Comparison of ENCODE assay signal across 19 cellular contexts in the genomic region with DNA sequence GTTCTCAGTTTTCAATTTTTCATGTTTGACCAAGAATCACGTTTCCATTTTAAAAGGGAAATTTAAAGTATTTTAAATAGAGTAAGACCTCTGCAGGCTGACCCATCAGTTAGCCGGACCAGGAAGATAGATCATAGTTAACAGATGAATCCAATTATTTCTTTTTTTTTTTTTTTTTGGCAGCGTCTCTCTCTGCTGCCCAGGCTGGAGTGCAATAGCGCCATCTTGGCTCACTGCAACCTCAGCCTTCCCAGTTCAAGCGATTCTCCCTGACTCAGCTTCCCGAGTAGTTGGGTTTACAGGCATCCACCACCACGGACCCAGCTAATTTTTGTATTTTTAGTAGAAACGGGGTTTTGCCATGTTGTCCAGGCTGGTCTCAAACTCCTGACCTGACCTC.
DNase-seq lines count a peak whose midpoint lies in the region; ATAC-seq and TF ChIP-seq lines count a peak whose summit lies in the region.
"Had no signal": no experiment of that assay in that cellular context is flagged by ENCODE, and none has a peak within 500 bp of the region (broad histone marks: within the 10 kb centered on the region; RNA-seq: fewer than 3 reads in every experiment).

No MANE protein-coding gene starts in this region.

- RAD21 ChIA-PET in HCT116 (lab: Charles Lee; ENCODE audit: low non-redundant PET in 1 of 2, low total read pairs in 2 of 2, uncharacterized antibody in 2 of 2, unreplicated experiment in 2 of 2): no interaction called here

- intact Hi-C loops in HCT116 (cut with micrococcal nuclease) (no loop called here), stomach (cut with DNase I; ENCODE audit: low total_unique reads) (no loop called here)

- H3K9me2 ChIP-seq in HCT116 (ENCODE audit: insufficient read depth): no peaks in the 10 kb centered on the region

- H3K4me3 ChIP-seq in BE2C (ENCODE audit: low read depth, low read length) (no peak overlapping the region), HCT116 (replicated peaks in 1 of 2; ENCODE audit: low read depth in 1 of 2, low read length in 2 of 2) (no peak overlapping the region), fibroblast of the aortic adventitia (ENCODE audit: low read depth, low read length) (no peak overlapping the region), stomach (no peak overlapping the region)
- H3K4me3 ChIP-seq: BLaER1, Peyer's patch, skin epidermis had no signal

- TF ChIP-seq RAD21 in HCT116 (IDR thresholded peaks at IDR 0.05; ENCODE audit: low read depth): peak; percentile 34

- no peak for TF ChIP-seq EP300 in stomach (IDR thresholded peaks at IDR 0.05)

- no peak for TF ChIP-seq POLR2A in HCT116 (IDR thresholded peaks at IDR 0.05; ENCODE audit: borderline replicate concordance, extremely low read depth, insufficient read depth, insufficient read length)
- TF ChIP-seq POLR2A in stomach (IDR thresholded peaks at IDR 0.05): no peak

- no TSS peak for BruUV-seq in HCT116 (replicated peaks; lab: Mats Ljungman, UMichigan)

- H4K20me1 ChIP-seq in HCT116 (ENCODE audit: insufficient read depth): no peaks in the 10 kb centered on the region
- H4K20me1 ChIP-seq: BLaER1 had no signal

- peak; percentile 31; the same call in 1 of the 2 replicates for TF ChIP-seq CTCF in BE2C (IDR thresholded peaks at IDR 0.05; ENCODE audit: low read depth, low read length)
- peak in 2 of 3 experiments; percentile 20 to 32; a peak in 1 of 6 replicates for TF ChIP-seq CTCF in HCT116 (IDR thresholded peaks at IDR 0.05 in 2 of 3, conservative IDR thresholded peaks at IDR 0.05 in 1 of 3; ENCODE audit: borderline replicate concordance in 1 of 3, insufficient read depth in 1 of 3, low read depth in 2 of 3, low read length in 2 of 3)
- TF ChIP-seq CTCF in fibroblast of the aortic adventitia (IDR thresholded peaks at IDR 0.05; ENCODE audit: insufficient read depth, low read length): peak; percentile 5
- no peak for TF ChIP-seq CTCF in stomach (IDR thresholded peaks at IDR 0.05)

- H3K4me1 ChIP-seq in BE2C (no peaks in the 10 kb centered on the region), HCT116 (ENCODE audit: control insufficient read depth in 1 of 2, insufficient read depth in 2 of 2, low read length in 2 of 2) (no peaks in the 10 kb centered on the region), stomach (no peaks in the 10 kb centered on the region)
- H3K4me1 ChIP-seq: BLaER1, Peyer's patch had no signal

- H3K27ac ChIP-seq in HCT116 (ENCODE audit: low read depth, low read length) (no peak overlapping the region), stomach (no peak overlapping the region)
- H3K27ac ChIP-seq: BLaER1, Peyer's patch, skin epidermis had no signal

- WGBS in stomach, 5 donors: 79 to 85% (median 80%) methylated on average over 8 of the region's 8 CpGs

- ATAC-seq in HCT116: peak; percentile 67
- ATAC-seq: T-cell had no signal

- H3K27me3 ChIP-seq in BE2C (no peaks in the 10 kb centered on the region; the same call in 1 of the 2 replicates), HCT116 (ENCODE audit: insufficient read depth, low read length) (peaks cover 18% of the 10 kb centered on the region), stomach (no peaks in the 10 kb centered on the region)
- H3K27me3 ChIP-seq: BLaER1, Peyer's patch had no signal

- H3K9ac ChIP-seq in HCT116 (ENCODE audit: low read length): no peak overlapping the region
- H3K9ac ChIP-seq: BLaER1 had no signal

- POLR2A ChIA-PET in HCT116 (lab: Charles Lee): no interaction called here

- H3K36me3 ChIP-seq in BE2C: no peaks in the 10 kb centered on the region
- no peaks in the 10 kb centered on the region for H3K36me3 ChIP-seq in HCT116 (ENCODE audit: control insufficient read depth in 1 of 2, insufficient read depth in 2 of 2, low read length in 2 of 2)
- H3K36me3 ChIP-seq in stomach: no peaks in the 10 kb centered on the region
- H3K36me3 ChIP-seq: BLaER1, Peyer's patch had no signal

- H3K79me2 ChIP-seq in HCT116 (ENCODE audit: insufficient read depth, low read length): no peaks in the 10 kb centered on the region

- no peak overlapping the region for H3K4me2 ChIP-seq in HCT116 (ENCODE audit: low read length)
- H3K4me2 ChIP-seq: BLaER1 had no signal

- peak; percentile 22 for DNase-seq in BE2C
- DNase-seq in HCT116 (ENCODE audit: low read depth, low spot score): no peak
- peak; percentile 15 for DNase-seq in SK-N-DZ (ENCODE audit: low spot score)
- DNase-seq in fibroblast of the aortic adventitia (ENCODE audit: low read depth): no peak
- no peak for DNase-seq in T-helper 1 cell
- no peak for DNase-seq in stomach
- no peak for DNase-seq in NCI-H2171 (lab: John Stamatoyannopoulos, UW)
- no peak for DNase-seq in NCI-H524 treated with DMSO at 0.1 percent for 48 hours (lab: John Stamatoyannopoulos, UW)
- DNase-seq: activated CD4-positive, CD25-positive, alpha-beta regulatory T cell; central memory CD4-positive, alpha-beta T cell; effector memory CD4-positive, alpha-beta T cell; foreskin melanocyte; NCI-H1417 treated with DMSO at 0.1 percent for 48 hours; NCI-H226; Peyer's patch; stimulated activated CD4-positive, alpha-beta T cell treated with anti-CD3 and anti-CD28 coated beads, Interleukin-4, amount 100 ng/mL, for 4 hours; T-cell had no signal

- H2AFZ ChIP-seq in HCT116 (ENCODE audit: low read depth, low read length, poor library complexity, severe bottlenecking): no peak overlapping the region

- CTCF ChIA-PET in HCT116 (lab: Charles Lee): no interaction called here

- no peaks in the 10 kb centered on the region for H3K9me3 ChIP-seq in BE2C
- H3K9me3 ChIP-seq in HCT116 (ENCODE audit: control insufficient read depth in 1 of 2, insufficient read depth in 1 of 2, low read depth in 1 of 2, low read length in 2 of 2): no peaks in the 10 kb centered on the region
- peaks cover 0 to 3% (median 0%) of the 10 kb centered on the region in 4 donors for H3K9me3 ChIP-seq in stomach
- H3K9me3 ChIP-seq: BLaER1, Peyer's patch had no signal

TF ChIP-seq in HCT116, 20 proteins besides CTCF, POLR2A, EP300 and RAD21:
- TF ChIP-seq EZH2phosphoT487 (IDR thresholded peaks at IDR 0.05; ENCODE audit: borderline replicate concordance) (no peak), CEBPB (IDR thresholded peaks at IDR 0.05; ENCODE audit: low read depth) (no peak), EZH2 (IDR thresholded peaks at IDR 0.05) (no peak), CBX3 (IDR thresholded peaks at IDR 0.05; ENCODE audit: low read depth) (no peak), EGR1 (IDR thresholded peaks at IDR 0.05; ENCODE audit: low read depth) (no peak), JUND (IDR thresholded peaks at IDR 0.05) (no peak), ZNF274 (IDR thresholded peaks at IDR 0.05; ENCODE audit: low read depth, low read length) (no peak), SP1 (IDR thresholded peaks at IDR 0.05; ENCODE audit: low read depth) (no peak), ELF1 (IDR thresholded peaks at IDR 0.05; ENCODE audit: borderline replicate concordance, low read depth) (no peak), SRF (IDR thresholded peaks at IDR 0.05; ENCODE audit: low read depth) (no peak), SIN3A (IDR thresholded peaks at IDR 0.05; ENCODE audit: low read depth) (no peak)

Comparison
In these comparisons a context has a peak if more than half of its experiments do, and no peak if none do; other contexts are left out.
1. DNase-seq: peak in BE2C (single experiment) and SK-N-DZ (single experiment); none in HCT116 (single experiment), fibroblast of the aortic adventitia (single experiment), T-helper 1 cell (0 of 5), stomach (single experiment), NCI-H2171 (single experiment) and NCI-H524 treated with DMSO at 0.1 percent for 48 hours (single experiment).
2. CTCF ChIP-seq: peak in BE2C (single experiment), HCT116 (2 of 3) and fibroblast of the aortic adventitia (single experiment); none in stomach (0 of 7).